1 cellular context compared by ENCODE assay signal in the genomic region with DNA sequence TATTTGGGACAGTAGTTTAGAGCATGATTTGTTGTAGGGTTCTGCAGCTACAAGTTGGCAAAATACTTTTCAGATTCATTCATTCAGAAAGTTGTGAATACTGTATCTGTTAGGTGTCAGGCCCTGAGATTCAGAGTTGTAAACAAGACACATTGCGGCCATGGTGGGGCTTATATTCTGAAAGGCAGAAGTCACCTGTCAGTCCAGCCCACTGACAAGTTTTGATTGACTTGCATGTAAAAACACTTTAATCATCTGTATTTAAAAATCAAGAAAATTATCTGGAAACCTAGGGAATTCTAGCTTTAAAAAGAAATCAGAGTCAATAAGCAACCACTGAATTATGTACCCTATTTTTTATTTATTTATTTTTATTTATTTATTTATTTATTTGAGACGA.
TF ChIP-seq lines count a peak whose summit lies in the region.

No MANE protein-coding gene starts in this region.

TF ChIP-seq in GM12878, 131 proteins besides CTCF, POLR2A, EP300 and RAD21:
- TF ChIP-seq, protein P1, sequence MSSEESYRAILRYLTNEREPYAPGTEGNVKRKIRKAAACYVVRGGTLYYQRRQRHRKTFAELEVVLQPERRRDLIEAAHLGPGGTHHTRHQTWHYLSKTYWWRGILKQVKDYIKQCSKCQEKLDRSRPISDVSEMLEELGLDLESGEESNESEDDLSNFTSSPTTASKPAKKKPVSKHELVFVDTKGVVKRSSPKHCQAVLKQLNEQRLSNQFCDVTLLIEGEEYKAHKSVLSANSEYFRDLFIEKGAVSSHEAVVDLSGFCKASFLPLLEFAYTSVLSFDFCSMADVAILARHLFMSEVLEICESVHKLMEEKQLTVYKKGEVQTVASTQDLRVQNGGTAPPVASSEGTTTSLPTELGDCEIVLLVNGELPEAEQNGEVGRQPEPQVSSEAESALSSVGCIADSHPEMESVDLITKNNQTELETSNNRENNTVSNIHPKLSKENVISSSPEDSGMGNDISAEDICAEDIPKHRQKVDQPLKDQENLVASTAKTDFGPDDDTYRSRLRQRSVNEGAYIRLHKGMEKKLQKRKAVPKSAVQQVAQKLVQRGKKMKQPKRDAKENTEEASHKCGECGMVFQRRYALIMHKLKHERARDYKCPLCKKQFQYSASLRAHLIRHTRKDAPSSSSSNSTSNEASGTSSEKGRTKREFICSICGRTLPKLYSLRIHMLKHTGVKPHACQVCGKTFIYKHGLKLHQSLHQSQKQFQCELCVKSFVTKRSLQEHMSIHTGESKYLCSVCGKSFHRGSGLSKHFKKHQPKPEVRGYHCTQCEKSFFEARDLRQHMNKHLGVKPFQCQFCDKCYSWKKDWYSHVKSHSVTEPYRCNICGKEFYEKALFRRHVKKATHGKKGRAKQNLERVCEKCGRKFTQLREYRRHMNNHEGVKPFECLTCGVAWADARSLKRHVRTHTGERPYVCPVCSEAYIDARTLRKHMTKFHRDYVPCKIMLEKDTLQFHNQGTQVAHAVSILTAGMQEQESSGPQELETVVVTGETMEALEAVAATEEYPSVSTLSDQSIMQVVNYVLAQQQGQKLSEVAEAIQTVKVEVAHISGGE (CRISPR knock-in tag; IDR thresholded peaks at IDR 0.05), result no peak
- TF ChIP-seq, protein P2, sequence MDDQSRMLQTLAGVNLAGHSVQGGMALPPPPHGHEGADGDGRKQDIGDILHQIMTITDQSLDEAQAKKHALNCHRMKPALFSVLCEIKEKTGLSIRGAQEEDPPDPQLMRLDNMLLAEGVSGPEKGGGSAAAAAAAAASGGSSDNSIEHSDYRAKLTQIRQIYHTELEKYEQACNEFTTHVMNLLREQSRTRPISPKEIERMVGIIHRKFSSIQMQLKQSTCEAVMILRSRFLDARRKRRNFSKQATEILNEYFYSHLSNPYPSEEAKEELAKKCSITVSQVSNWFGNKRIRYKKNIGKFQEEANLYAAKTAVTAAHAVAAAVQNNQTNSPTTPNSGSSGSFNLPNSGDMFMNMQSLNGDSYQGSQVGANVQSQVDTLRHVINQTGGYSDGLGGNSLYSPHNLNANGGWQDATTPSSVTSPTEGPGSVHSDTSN (IDR thresholded peaks at IDR 0.05; ENCODE audit: insufficient replicate concordance, low read depth, low read length), result peak; percentile 20
- no peak for TF ChIP-seq BHLHE40 (IDR thresholded peaks at IDR 0.05; ENCODE audit: borderline replicate concordance in 1 of 2, low read depth in 2 of 2, low read length in 1 of 2)
- TF ChIP-seq, protein P3, sequence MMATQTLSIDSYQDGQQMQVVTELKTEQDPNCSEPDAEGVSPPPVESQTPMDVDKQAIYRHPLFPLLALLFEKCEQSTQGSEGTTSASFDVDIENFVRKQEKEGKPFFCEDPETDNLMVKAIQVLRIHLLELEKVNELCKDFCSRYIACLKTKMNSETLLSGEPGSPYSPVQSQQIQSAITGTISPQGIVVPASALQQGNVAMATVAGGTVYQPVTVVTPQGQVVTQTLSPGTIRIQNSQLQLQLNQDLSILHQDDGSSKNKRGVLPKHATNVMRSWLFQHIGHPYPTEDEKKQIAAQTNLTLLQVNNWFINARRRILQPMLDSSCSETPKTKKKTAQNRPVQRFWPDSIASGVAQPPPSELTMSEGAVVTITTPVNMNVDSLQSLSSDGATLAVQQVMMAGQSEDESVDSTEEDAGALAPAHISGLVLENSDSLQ (IDR thresholded peaks at IDR 0.05), result peak; percentile 56
- no peak for TF ChIP-seq NFYA (IDR thresholded peaks at IDR 0.05; ENCODE audit: borderline replicate concordance, low read depth, low read length)
